1 cellular context compared by ENCODE assay signal in the genomic region with DNA sequence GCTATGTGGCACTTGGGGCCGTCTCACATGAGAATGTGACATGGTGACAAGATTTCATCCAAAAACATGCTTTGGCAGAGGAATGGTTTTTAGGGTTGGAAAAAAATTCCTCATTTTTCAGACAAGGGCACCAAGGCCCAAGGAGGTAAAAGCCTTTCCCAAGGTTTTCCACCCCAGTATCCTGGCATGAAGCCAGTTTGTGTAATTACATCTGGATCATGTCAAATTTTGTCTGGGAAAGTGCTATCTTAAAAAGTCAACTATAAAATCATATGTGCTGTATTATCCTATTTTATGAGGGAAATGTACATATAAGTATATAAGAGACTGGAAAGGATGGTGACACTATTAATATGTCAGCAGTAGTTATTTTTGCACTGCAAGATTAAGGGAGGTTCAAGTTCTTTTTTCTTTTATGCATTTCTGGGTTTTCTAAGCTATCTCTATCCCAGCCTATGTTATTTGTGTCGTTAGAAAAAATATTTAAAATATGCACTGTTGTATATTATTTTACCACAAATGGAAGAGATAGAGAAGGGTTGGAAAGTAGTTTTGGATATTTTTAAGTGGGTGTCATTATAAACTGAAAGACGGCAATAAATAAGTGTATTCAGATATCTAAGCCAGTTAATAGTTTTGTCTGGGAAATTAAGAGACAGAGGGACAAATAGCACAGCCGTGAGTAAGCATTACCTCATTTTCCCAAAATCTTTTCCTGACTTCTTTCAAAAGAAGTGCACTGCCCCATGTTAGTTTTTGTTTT.
TF ChIP-seq lines count a peak whose summit lies in the region.

No MANE protein-coding gene starts in this region.

TF ChIP-seq in IMR-90, 13 proteins besides CTCF, POLR2A, EP300 and RAD21:
- TF ChIP-seq FOS (IDR thresholded peaks at IDR 0.05; ENCODE audit: low read depth, low read length) (no peak), MAFK (IDR thresholded peaks at IDR 0.05; ENCODE audit: low read depth, low read length) (no peak), MAZ (IDR thresholded peaks at IDR 0.05; ENCODE audit: borderline replicate concordance, low read depth, low read length) (no peak), CEBPB (IDR thresholded peaks at IDR 0.05; ENCODE audit: low read depth, low read length) (no peak), NFE2L2 (IDR thresholded peaks at IDR 0.05; ENCODE audit: low read depth, low read length) (no peak), CHD1 (IDR thresholded peaks at IDR 0.05; ENCODE audit: low read depth, low read length) (no peak), RCOR1 (IDR thresholded peaks at IDR 0.05; ENCODE audit: insufficient replicate concordance, low read length) (no peak), BHLHE40 (IDR thresholded peaks at IDR 0.05; ENCODE audit: low read depth, low read length) (no peak), SMC3 (IDR thresholded peaks at IDR 0.05; ENCODE audit: low read depth, low read length) (no peak)
- TF ChIP-seq, protein P1, sequence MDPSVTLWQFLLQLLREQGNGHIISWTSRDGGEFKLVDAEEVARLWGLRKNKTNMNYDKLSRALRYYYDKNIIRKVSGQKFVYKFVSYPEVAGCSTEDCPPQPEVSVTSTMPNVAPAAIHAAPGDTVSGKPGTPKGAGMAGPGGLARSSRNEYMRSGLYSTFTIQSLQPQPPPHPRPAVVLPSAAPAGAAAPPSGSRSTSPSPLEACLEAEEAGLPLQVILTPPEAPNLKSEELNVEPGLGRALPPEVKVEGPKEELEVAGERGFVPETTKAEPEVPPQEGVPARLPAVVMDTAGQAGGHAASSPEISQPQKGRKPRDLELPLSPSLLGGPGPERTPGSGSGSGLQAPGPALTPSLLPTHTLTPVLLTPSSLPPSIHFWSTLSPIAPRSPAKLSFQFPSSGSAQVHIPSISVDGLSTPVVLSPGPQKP (IDR thresholded peaks at IDR 0.05; ENCODE audit: borderline replicate concordance, low read depth, low read length) = no peak
- TF ChIP-seq, protein P2, sequence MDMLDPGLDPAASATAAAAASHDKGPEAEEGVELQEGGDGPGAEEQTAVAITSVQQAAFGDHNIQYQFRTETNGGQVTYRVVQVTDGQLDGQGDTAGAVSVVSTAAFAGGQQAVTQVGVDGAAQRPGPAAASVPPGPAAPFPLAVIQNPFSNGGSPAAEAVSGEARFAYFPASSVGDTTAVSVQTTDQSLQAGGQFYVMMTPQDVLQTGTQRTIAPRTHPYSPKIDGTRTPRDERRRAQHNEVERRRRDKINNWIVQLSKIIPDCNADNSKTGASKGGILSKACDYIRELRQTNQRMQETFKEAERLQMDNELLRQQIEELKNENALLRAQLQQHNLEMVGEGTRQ (IDR thresholded peaks at IDR 0.05; ENCODE audit: low read depth, low read length) = no peak
TF ChIP-seq in IMR-90: peak in this region for 0.
